In the genomic region with DNA sequence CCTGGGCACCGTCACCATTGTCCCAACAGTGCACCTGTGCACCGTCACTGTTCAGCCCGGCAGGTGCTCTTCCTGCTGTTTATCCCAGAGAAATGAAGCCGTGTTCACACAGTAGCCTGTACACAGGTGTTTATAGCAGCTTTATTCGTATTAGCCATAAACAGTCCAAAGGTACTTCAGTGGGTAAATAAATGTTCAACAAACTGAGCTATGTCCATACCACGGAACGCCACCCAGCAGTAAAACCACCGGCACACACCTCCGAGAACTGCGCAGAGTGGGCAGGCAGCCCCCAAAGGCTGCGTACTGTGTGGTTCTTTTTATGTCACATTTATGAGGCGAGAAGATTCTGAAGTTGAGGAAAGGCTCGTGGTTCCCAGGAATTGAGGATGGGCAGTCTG, we compare ENCODE assay signal across 25 cellular contexts. TPM values are rescaled to one million over a fixed set of nuclear protein-coding genes. Genes with fewer than 3 reads are reported as not detected.
A peak's percentile ranks its signal among the peaks of the same experiment; 100 is the strongest.
DNase-seq lines count a peak whose midpoint lies in the region; ATAC-seq and TF ChIP-seq lines count a peak whose summit lies in the region.
"Had no signal": no experiment of that assay in that cellular context is flagged by ENCODE, and none has a peak within 500 bp of the region (broad histone marks: within the 10 kb centered on the region; RNA-seq: fewer than 3 reads in every experiment).

No MANE protein-coding gene starts in this region.

- intact Hi-C loops in colonic mucosa (cut with DNase I) (no loop called here), heart right ventricle (cut with DNase I) (loop anchor here in 1 of 10 donors (5.0 kb wide), 1 partner anchor 33 kb away; no protein-coding TSS in a partner anchor), MCF 10A (cut with micrococcal nuclease) (no loop called here)

- H3K4me1 ChIP-seq in colonic mucosa (no peaks in the 10 kb centered on the region), heart right ventricle (peaks cover 0 to 16% (median 0%) of the 10 kb centered on the region in 9 donors)
- H3K4me1 ChIP-seq: A549, breast epithelium, prostate gland, vagina had no signal

- H3K9me3 Mint-ChIP-seq in osteocyte (ENCODE audit: unreplicated experiment): no peaks in the 10 kb centered on the region
- no peaks in the 10 kb centered on the region for H3K9me3 Mint-ChIP-seq in activated naive CD8-positive, alpha-beta T cell treated with anti-CD3 and anti-CD28 coated beads, Interleukin-2, amount 50 U/mL, for 24 hours
- H3K9me3 Mint-ChIP-seq in MCF 10A (ENCODE audit: unreplicated experiment): no peaks in the 10 kb centered on the region

- H3K27ac ChIP-seq in colonic mucosa (no peak overlapping the region), heart right ventricle (no peak overlapping the region)
- H3K27ac ChIP-seq: A549, breast epithelium, neutrophil, prostate gland, vagina had no signal

- H3K4me3 ChIP-seq in colonic mucosa (no peak overlapping the region), heart right ventricle (no peak overlapping the region)
- H3K4me3 ChIP-seq: A549, breast epithelium, MG63, prostate gland, vagina had no signal

- no TSS peak for BruUV-seq in MCF 10A (replicated peaks; lab: Mats Ljungman, UMichigan)

- H3K27me3 ChIP-seq in colonic mucosa (no peaks in the 10 kb centered on the region), heart right ventricle (no peaks in the 10 kb centered on the region)
- H3K27me3 ChIP-seq: breast epithelium, MG63, neutrophil, vagina had no signal

- H3K36me3 Mint-ChIP-seq in osteocyte (ENCODE audit: unreplicated experiment) (peaks cover 52% of the 10 kb centered on the region), MCF 10A (ENCODE audit: insufficient read depth, unreplicated experiment) (peaks cover 59% of the 10 kb centered on the region)
- peaks cover 6% of the 10 kb centered on the region for H3K36me3 Mint-ChIP-seq in activated naive CD8-positive, alpha-beta T cell treated with anti-CD3 and anti-CD28 coated beads, Interleukin-2, amount 50 U/mL, for 24 hours (ENCODE audit: low read depth)

- no peak for TF ChIP-seq CTCF in colonic mucosa (IDR thresholded peaks at IDR 0.05)
- TF ChIP-seq CTCF in osteocyte (IDR thresholded peaks at IDR 0.05): no peak
- TF ChIP-seq CTCF in heart right ventricle (IDR thresholded peaks at IDR 0.05): no peak
- TF ChIP-seq CTCF in MCF 10A (IDR thresholded peaks at IDR 0.05; ENCODE audit: unreplicated experiment): no peak

- H3K9ac ChIP-seq in colonic mucosa (ENCODE audit: low read depth in 2 of 2, low read length in 2 of 2): no peak overlapping the region

- no peak for ATAC-seq in heart right ventricle
- no peak for ATAC-seq in activated naive CD8-positive, alpha-beta T cell treated with anti-CD3 and anti-CD28 coated beads, Interleukin-2, amount 50 U/mL, for 24 hours
- ATAC-seq in GM18511 (IDR thresholded peaks at IDR 0.05; ENCODE audit: unreplicated experiment): no peak
- ATAC-seq: A549 had no signal

- WGBS in heart right ventricle, 2 donors: 96 to 97% methylated on average over 13 of the region's 13 CpGs

- H3K36me3 ChIP-seq in colonic mucosa (no peaks in the 10 kb centered on the region), heart right ventricle (peaks cover 0 to 88% (median 14%) of the 10 kb centered on the region in 9 donors)
- H3K36me3 ChIP-seq: breast epithelium, prostate gland had no signal

- POLR2A ChIA-PET in MCF 10A (lab: Yijun Ruan, JAX): no interaction called here

- H3K27ac Mint-ChIP-seq in osteocyte (ENCODE audit: unreplicated experiment): peak overlapping the region; percentile 44
- H3K27ac Mint-ChIP-seq in activated naive CD8-positive, alpha-beta T cell treated with anti-CD3 and anti-CD28 coated beads, Interleukin-2, amount 50 U/mL, for 24 hours: no peak overlapping the region
- no peak overlapping the region for H3K27ac Mint-ChIP-seq in MCF 10A (ENCODE audit: low read depth, unreplicated experiment)

- H3K9me3 ChIP-seq in colonic mucosa: no peaks in the 10 kb centered on the region
- H3K9me3 ChIP-seq in heart right ventricle: no peaks in the 10 kb centered on the region
- H3K9me3 ChIP-seq: A549, breast epithelium, MG63, neutrophil, prostate gland, vagina had no signal

- peak; percentile 35 for DNase-seq in NCI-H510A treated with DMSO at 0.1 percent for 48 hours (lab: John Stamatoyannopoulos, UW)
- no peak for DNase-seq in NCI-H510A (lab: John Stamatoyannopoulos, UW)
- peak; percentile 34 for DNase-seq in colonic mucosa
- DNase-seq in osteocyte (ENCODE audit: extremely low spot score, unreplicated experiment): no peak
- no peak for DNase-seq in heart right ventricle
- no peak for DNase-seq in activated naive CD8-positive, alpha-beta T cell treated with anti-CD3 and anti-CD28 coated beads, Interleukin-2, amount 50 U/mL, for 24 hours
- no peak for DNase-seq in MCF 10A (ENCODE audit: unreplicated experiment)
- DNase-seq: activated CD4-positive, alpha-beta T cell treated with anti-CD3 and anti-CD28 coated beads, Interleukin-2, amount 50 U/mL, for 48 hours; activated CD8-positive, alpha-beta memory T cell treated with anti-CD3 and anti-CD28 coated beads, Interleukin-2, amount 50 U/mL, for 48 hours; activated naive CD4-positive, alpha-beta T cell treated with anti-CD3 and anti-CD28 coated beads, Interleukin-2, amount 50 U/mL, for 16 hours; AML-193; amygdala; effector memory CD4-positive, alpha-beta T cell; KBM-7; kidney glomerular epithelial cell; MG63; NCI-H82; stimulated activated naive CD4-positive, alpha-beta T cell; T-helper 1 cell had no signal

- H3K4me3 Mint-ChIP-seq in osteocyte (ENCODE audit: unreplicated experiment) (no peak overlapping the region), MCF 10A (ENCODE audit: unreplicated experiment) (no peak overlapping the region)
- no peak overlapping the region for H3K4me3 Mint-ChIP-seq in activated naive CD8-positive, alpha-beta T cell treated with anti-CD3 and anti-CD28 coated beads, Interleukin-2, amount 50 U/mL, for 24 hours

- CTCF ChIA-PET in MCF 10A (lab: Yijun Ruan, JAX): interaction anchor here (0.7 kb wide), 1 partner anchor 11 kb away, joined by 4 read pairs; no protein-coding TSS in a partner anchor

- H3K27me3 Mint-ChIP-seq in osteocyte (ENCODE audit: unreplicated experiment): no peaks in the 10 kb centered on the region
- H3K27me3 Mint-ChIP-seq in activated naive CD8-positive, alpha-beta T cell treated with anti-CD3 and anti-CD28 coated beads, Interleukin-2, amount 50 U/mL, for 24 hours: no peaks in the 10 kb centered on the region
- no peaks in the 10 kb centered on the region for H3K27me3 Mint-ChIP-seq in MCF 10A (ENCODE audit: insufficient read depth, unreplicated experiment)

- H3K4me1 Mint-ChIP-seq in osteocyte (ENCODE audit: unreplicated experiment) (no peaks in the 10 kb centered on the region), MCF 10A (ENCODE audit: insufficient read depth, unreplicated experiment) (no peaks in the 10 kb centered on the region)
- no peaks in the 10 kb centered on the region for H3K4me1 Mint-ChIP-seq in activated naive CD8-positive, alpha-beta T cell treated with anti-CD3 and anti-CD28 coated beads, Interleukin-2, amount 50 U/mL, for 24 hours

RNA-seq across cellular contexts. Expression of a gene that starts 44.9 kb away (rescaled TPM):
- total RNA-seq in colonic mucosa (10 to 100 TPM; 14.9 to 20.5 TPM), osteocyte (27.5 and 29.0 TPM in 2 replicates), heart right ventricle (100 to 1,000 TPM in 9 of 10 donors, 10 to 100 TPM in 1; 97.7 to 307 (median 225) TPM), MCF 10A (2022) (20.4 and 22.0 TPM in 2 replicates)
- 10 to 100 TPM; 40.9 to 73.3 TPM for polyA plus RNA-seq in heart right ventricle

RNA-seq across cellular contexts. Expression of a gene that starts 49.2 kb away (rescaled TPM):
- 100 to 1,000 TPM in 1 of 2 donors, 10 to 100 TPM in 1; 60.3 to 112 TPM for total RNA-seq in colonic mucosa
- total RNA-seq in osteocyte: 66.9 and 72.1 TPM in 2 replicates
- 10 to 100 TPM; 30.9 to 51.4 (median 38.3) TPM for total RNA-seq in heart right ventricle
- 10 to 100 TPM; 16.4 to 23.0 TPM for polyA plus RNA-seq in heart right ventricle
- total RNA-seq in MCF 10A (2022): 77.1 and 100 TPM in 2 replicates

Comparison
In these comparisons a context has a peak if more than half of its experiments do, and no peak if none do; other contexts are left out.
1. DNase-seq: peak in NCI-H510A treated with DMSO at 0.1 percent for 48 hours (single experiment) and colonic mucosa (single experiment); none in NCI-H510A (single experiment), osteocyte (single experiment), heart right ventricle (0 of 2), activated naive CD8-positive, alpha-beta T cell treated with anti-CD3 and anti-CD28 coated beads, Interleukin-2, amount 50 U/mL, for 24 hours (single experiment) and MCF 10A (single experiment).